ENCODE assay signal across 9 cellular contexts in genomic region chr20:56440346-56441007, GRCh38.
DNase-seq lines count a peak whose midpoint lies in the region; FAIRE-seq and TF ChIP-seq lines count a peak whose summit lies in the region.
"Had no signal": no experiment of that assay in that cellular context is flagged by ENCODE, and none has a peak within 500 bp of the region (broad histone marks: within the 10 kb centered on the region; RNA-seq: fewer than 3 reads in every experiment).

No MANE protein-coding gene starts in this region.

- no peak for FAIRE-seq in urothelium cell line (lab: Jason Lieb, UNC)
- FAIRE-seq: A204.1 had no signal

- H3K4me3 ChIP-seq in SK-N-MC (no peak overlapping the region), choroid plexus epithelial cell (ENCODE audit: low read depth, low read length) (no peak overlapping the region)

- H3K9me3 ChIP-seq in SK-N-MC (ENCODE audit: low read depth, low read length), result no peaks in the 10 kb centered on the region

- no peak overlapping the region for H3K9ac ChIP-seq in SK-N-MC (ENCODE audit: insufficient read length)

- no peaks in the 10 kb centered on the region for H3K36me3 ChIP-seq in SK-N-MC (ENCODE audit: insufficient read depth, low read length)

- TF ChIP-seq CTCF in choroid plexus epithelial cell (conservative IDR thresholded peaks at IDR 0.05; ENCODE audit: low read depth, low read length), result no peak

- DNase-seq in NK-92 treated with Interleukin-12 subunit alpha and Interleukin-12 subunit beta, amount 100 ng/mL, for 24 hours (lab: John Stamatoyannopoulos, UW), result peak; percentile 44
- no peak for DNase-seq in NK-92 (lab: John Stamatoyannopoulos, UW; ENCODE audit: unreplicated experiment)
- no peak for DNase-seq in SK-N-MC (ENCODE audit: low read depth, low spot score)
- DNase-seq in choroid plexus epithelial cell (ENCODE audit: low read depth), result peak; percentile 50
- peak; percentile 55 to 59 for DNase-seq in stimulated activated CD8-positive, alpha-beta memory T cell treated with anti-CD3 and anti-CD28 coated beads, Interleukin-7, amount 100 ng/mL, for 4 hours (ENCODE audit: low read depth in 2 of 2)
- DNase-seq in urothelium cell line (ENCODE audit: low spot score), result no peak
- no peak for DNase-seq in AG20443 (ENCODE audit: low spot score)
- no peak for DNase-seq in COLO829 (ENCODE audit: low spot score)

- H3K27ac ChIP-seq in SK-N-MC, result peak overlapping the region; percentile 81

Comparison
In these comparisons a context has a peak if more than half of its experiments do, and no peak if none do; other contexts are left out.
1. DNase-seq: peak in NK-92 treated with Interleukin-12 subunit alpha and Interleukin-12 subunit beta, amount 100 ng/mL, for 24 hours (single experiment), choroid plexus epithelial cell (single experiment) and stimulated activated CD8-positive, alpha-beta memory T cell treated with anti-CD3 and anti-CD28 coated beads, Interleukin-7, amount 100 ng/mL, for 4 hours (2 of 2); none in NK-92 (single experiment), SK-N-MC (single experiment), urothelium cell line (single experiment), AG20443 (single experiment) and COLO829 (single experiment).